ENCODE assay signal across 8 cellular contexts in the genomic region with DNA sequence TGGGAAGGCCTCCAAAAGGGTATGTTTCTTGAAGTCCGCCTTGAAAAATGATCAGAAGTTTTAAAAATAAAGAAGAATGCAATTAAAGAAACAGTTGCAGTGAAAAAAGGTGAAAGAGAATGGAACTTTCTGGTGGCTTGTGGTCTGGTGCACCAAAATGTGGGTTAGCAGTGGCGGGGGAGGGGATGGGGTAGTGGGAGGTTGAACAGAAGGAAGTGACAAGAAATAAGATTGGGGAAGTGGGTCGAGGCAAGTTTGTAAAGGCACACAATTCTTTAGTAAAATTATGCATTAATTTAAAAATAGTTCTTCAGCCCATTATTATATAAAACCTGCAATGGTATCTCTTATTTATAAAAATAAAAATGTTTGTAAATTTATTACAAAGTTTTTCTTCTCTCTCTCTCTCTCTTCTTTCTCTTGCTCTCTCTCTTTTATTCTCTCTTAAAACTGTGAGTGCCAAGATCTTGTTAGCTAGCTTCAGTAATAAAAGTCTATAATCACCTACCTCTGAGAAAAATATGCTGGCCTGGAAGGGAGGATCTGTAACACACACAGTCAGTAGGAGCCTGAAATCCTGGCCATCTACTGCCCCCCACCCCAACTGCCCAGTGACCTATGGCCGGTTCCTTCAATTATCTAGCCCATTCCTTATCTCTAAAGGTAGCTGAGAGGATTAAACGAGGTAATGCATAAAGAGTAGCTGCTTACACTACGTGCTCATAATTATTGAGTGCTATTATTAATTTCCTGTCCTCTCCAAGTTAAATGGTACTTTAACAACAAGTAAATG. TPM values are rescaled to one million over a fixed set of nuclear protein-coding genes. Genes with fewer than 3 reads are reported as not detected.
A peak's percentile ranks its signal among the peaks of the same experiment; 100 is the strongest.
DNase-seq lines count a peak whose midpoint lies in the region; ATAC-seq and TF ChIP-seq lines count a peak whose summit lies in the region.

No MANE protein-coding gene starts in this region.

- no peaks in the 10 kb centered on the region for H3K36me3 ChIP-seq in H7 (replicated peaks; ENCODE audit: control insufficient read depth, insufficient read depth, low read length)

- no peak overlapping the region for H3K4me3 ChIP-seq in H7 (ENCODE audit: insufficient read depth, low read depth, low read length)

- TF ChIP-seq CTCF in natural killer cell (IDR thresholded peaks at IDR 0.05) (no peak), type B pancreatic cell (conservative IDR thresholded peaks at IDR 0.05) (no peak)

- intact Hi-C loops in natural killer cell (cut with micrococcal nuclease) (loop anchor here (5.0 to 10.0 kb wide), 3 partner anchors 118 to 375 kb away; partner anchors contain the start of genes LRCH1 and ZC3H13), sciatic nerve (cut with DNase I) (no loop called here)

- no peaks in the 10 kb centered on the region for H3K27me3 ChIP-seq in H7 (ENCODE audit: control insufficient read depth, insufficient read depth, low read length)

- peak in 3 of 4 experiments; percentile 23 to 40 (median 33) for DNase-seq in activated CD4-positive, CD25-positive, alpha-beta regulatory T cell (lab: John Stamatoyannopoulos, UW)
- peak; percentile 69 for DNase-seq in activated gamma-delta T cell treated with anti-CD3 and anti-CD28 coated beads, Interleukin-2, amount 50 U/mL, for 16 hours (ENCODE audit: low read depth)
- DNase-seq in natural killer cell, result peak; percentile 60
- no peak for DNase-seq in type B pancreatic cell (ENCODE audit: extremely low spot score, unreplicated experiment)
- no peak for DNase-seq in sciatic nerve (ENCODE audit: low spot score)
- no peak for DNase-seq in H7

- H3K27me3 Mint-ChIP-seq in natural killer cell (ENCODE audit: low read depth in 2 of 2) (no peaks in the 10 kb centered on the region), type B pancreatic cell (no peaks in the 10 kb centered on the region)

- H3K9me3 Mint-ChIP-seq in natural killer cell (no peaks in the 10 kb centered on the region), type B pancreatic cell (no peaks in the 10 kb centered on the region)

- peak overlapping the region; percentile 84 to 96 for H3K27ac Mint-ChIP-seq in natural killer cell
- peak overlapping the region; percentile 56 for H3K27ac Mint-ChIP-seq in type B pancreatic cell

- H3K4me1 Mint-ChIP-seq in natural killer cell, result peaks cover 80 to 92% of the 10 kb centered on the region in 2 donors
- peaks cover 18% of the 10 kb centered on the region for H3K4me1 Mint-ChIP-seq in type B pancreatic cell (ENCODE audit: unreplicated experiment)

- H3K36me3 Mint-ChIP-seq in natural killer cell (peaks cover 8% of the 10 kb centered on the region), type B pancreatic cell (peaks cover 4% of the 10 kb centered on the region)

- ATAC-seq in activated CD4-positive, CD25-positive, alpha-beta regulatory T cell treated with anti-CD3 and anti-CD28 coated beads, Interleukin-2, amount 50 U/mL, for 24 hours, result no peak
- ATAC-seq in natural killer cell, result no peak
- no peak for ATAC-seq in sciatic nerve
- ATAC-seq in HG03108 (IDR thresholded peaks at IDR 0.05; ENCODE audit: unreplicated experiment), result no peak

- H3K4me3 Mint-ChIP-seq in natural killer cell, result peak overlapping the region; percentile 95
- peak overlapping the region; percentile 82 for H3K4me3 Mint-ChIP-seq in type B pancreatic cell

RNA-seq across cellular contexts. Expression of gene LCP1, which starts 2.2 kb away (rescaled TPM):
- 1,000 to 10,000 TPM; 1,088 to 1,116 (median 1,113) TPM for total RNA-seq in natural killer cell
- 43.3 and 157 TPM in 2 replicates for total RNA-seq in type B pancreatic cell (ENCODE audit: low replicate concordance)
- 52.7 TPM for total RNA-seq in sciatic nerve
- total RNA-seq in H7 (2014; rRNA removed; shearing (Covaris generic)), result 0.62 and 1.9 TPM in 2 replicates

RNA-seq across cellular contexts. Expression of gene LRRC63, which starts 32.0 kb away (rescaled TPM):
- total RNA-seq in natural killer cell (under 1 TPM; 0.32 to 0.95 (median 0.40) TPM), type B pancreatic cell (ENCODE audit: low replicate concordance) (0.24 and 0.29 TPM in 2 replicates), sciatic nerve (0.49 TPM)
- not detected in 2 replicates for total RNA-seq in H7 (2014; rRNA removed; shearing (Covaris generic))

Comparison
In these comparisons a context has a peak if more than half of its experiments do, and no peak if none do; other contexts are left out.
1. DNase-seq: peak in activated CD4-positive, CD25-positive, alpha-beta regulatory T cell (3 of 4), activated gamma-delta T cell treated with anti-CD3 and anti-CD28 coated beads, Interleukin-2, amount 50 U/mL, for 16 hours (single experiment) and natural killer cell (single experiment); none in type B pancreatic cell (single experiment), sciatic nerve (single experiment) and H7 (single experiment).
2. RNA of gene LCP1, which starts 2.2 kb away (total RNA-seq): 1,088 to 1,116 TPM in natural killer cell, 52.7 TPM in sciatic nerve (single experiment) and 43.3 to 157 TPM in type B pancreatic cell; 0.62 to 1.9 TPM in H7; every median in the first group is over 10 times any median in the second.